In genomic region chr7:43926193-43927043, GRCh38 we compare ENCODE assay signal across 8 cellular contexts. TPM values are rescaled to one million over a fixed set of nuclear protein-coding genes. Genes with fewer than 3 reads are reported as not detected.
DNase-seq lines count a peak whose midpoint lies in the region; ATAC-seq and TF ChIP-seq lines count a peak whose summit lies in the region.

UBE2D4 (plus strand) TSS chr7:43926436; CDS start chr7:43926533, 97 bp downstream.

- peak within 1 kb of the TSS; percentile 75 for H3K4me3 Mint-ChIP-seq in GM23338
- H3K4me3 Mint-ChIP-seq in nephron progenitor cell: peak within 1 kb of the TSS; percentile 86
- H3K4me3 Mint-ChIP-seq in stimulated activated naive CD8-positive, alpha-beta T cell treated with anti-CD3 and anti-CD28 coated beads, Interleukin-15, amount 100 ng/mL, for 72 hours: peak within 1 kb of the TSS; percentile 94 to 97

- peak within 1 kb of the TSS; percentile 84 for H3K4me2 ChIP-seq in GM23338

- ATAC-seq in GM23338: peak; percentile 95
- ATAC-seq in stimulated activated naive CD8-positive, alpha-beta T cell treated with anti-CD3 and anti-CD28 coated beads, Interleukin-15, amount 100 ng/mL, for 72 hours: peak; percentile 95

- no peak within 1 kb of the TSS for H3K27ac Mint-ChIP-seq in GM23338
- no peak within 1 kb of the TSS for H3K27ac Mint-ChIP-seq in nephron progenitor cell
- H3K27ac Mint-ChIP-seq in stimulated activated naive CD8-positive, alpha-beta T cell treated with anti-CD3 and anti-CD28 coated beads, Interleukin-15, amount 100 ng/mL, for 72 hours: peak within 1 kb of the TSS; percentile 87 to 98

- H3K9me3 ChIP-seq in ES-I3 (ENCODE audit: control insufficient read depth, insufficient read depth, low read length): no peaks in the 10 kb centered on the region

- peak; percentile 82 for DNase-seq in GM23338 (ENCODE audit: low spot score)
- DNase-seq in Kasumi-1 (lab: John Stamatoyannopoulos, UW): peak; percentile 82 to 87
- DNase-seq in SHP77 (lab: John Stamatoyannopoulos, UW): peak; percentile 90 to 92
- DNase-seq in activated T-helper 9 cell treated with anti-CD3 and anti-CD28 coated beads, Interleukin-2, amount 50 U/mL, for 16 hours (ENCODE audit: low read depth): peak; percentile 86
- DNase-seq in fibroblast of pulmonary artery (ENCODE audit: low read depth): peak; percentile 65
- DNase-seq in nephron progenitor cell: peak; percentile 78
- DNase-seq in stimulated activated naive CD8-positive, alpha-beta T cell treated with anti-CD3 and anti-CD28 coated beads, Interleukin-15, amount 100 ng/mL, for 72 hours: peak; percentile 89 to 90

- no peaks in the 10 kb centered on the region; the same call in 1 of the 2 replicates for H3K9me2 ChIP-seq in GM23338 (ENCODE audit: insufficient read depth)

- peaks cover 16% of the 10 kb centered on the region for H3K27me3 Mint-ChIP-seq in GM23338 (ENCODE audit: insufficient read depth, low read depth, poor library complexity)
- H3K27me3 Mint-ChIP-seq in nephron progenitor cell (ENCODE audit: low read depth, poor library complexity): peaks cover 33% of the 10 kb centered on the region
- no peaks in the 10 kb centered on the region for H3K27me3 Mint-ChIP-seq in stimulated activated naive CD8-positive, alpha-beta T cell treated with anti-CD3 and anti-CD28 coated beads, Interleukin-15, amount 100 ng/mL, for 72 hours

- peak within 1 kb of the TSS; percentile 99 for H2AFZ ChIP-seq in GM23338

- TF ChIP-seq CTCF in GM23338 (conservative IDR thresholded peaks at IDR 0.05; ENCODE audit: low read depth in 2 of 2) (no peak), fibroblast of pulmonary artery (IDR thresholded peaks at IDR 0.05; ENCODE audit: low read length, missing control alignments) (no peak), nephron progenitor cell (IDR thresholded peaks at IDR 0.05) (no peak)

- H3K4me1 Mint-ChIP-seq in GM23338: peaks cover 3% of the 10 kb centered on the region; the same call in 2 of the 3 replicates
- peaks cover 11% of the 10 kb centered on the region for H3K4me1 Mint-ChIP-seq in nephron progenitor cell
- H3K4me1 Mint-ChIP-seq in stimulated activated naive CD8-positive, alpha-beta T cell treated with anti-CD3 and anti-CD28 coated beads, Interleukin-15, amount 100 ng/mL, for 72 hours: peaks cover 38% of the 10 kb centered on the region

- H3K9me3 Mint-ChIP-seq in GM23338 (no peaks in the 10 kb centered on the region; the same call in 2 of the 3 replicates), nephron progenitor cell (peaks cover 6% of the 10 kb centered on the region)
- no peaks in the 10 kb centered on the region for H3K9me3 Mint-ChIP-seq in stimulated activated naive CD8-positive, alpha-beta T cell treated with anti-CD3 and anti-CD28 coated beads, Interleukin-15, amount 100 ng/mL, for 72 hours

- H3K79me2 ChIP-seq in GM23338 (replicated peaks; ENCODE audit: insufficient read depth): no peaks in the 10 kb centered on the region

- no peaks in the 10 kb centered on the region; the same call in 1 of the 2 replicates for H4K20me1 ChIP-seq in GM23338 (replicated peaks; ENCODE audit: insufficient read depth)

- H3K4me3 ChIP-seq in GM23338 (peak within 1 kb of the TSS; percentile 62), fibroblast of pulmonary artery (replicated peaks; ENCODE audit: low read depth, low read length) (peak within 1 kb of the TSS; percentile 62)

- H3F3A ChIP-seq in GM23338 (replicated peaks; ENCODE audit: low read depth): no peaks in the 10 kb centered on the region; the same call in 1 of the 2 replicates

- H3K36me3 ChIP-seq in ES-I3 (ENCODE audit: insufficient read depth, low read length) (no peaks in the 10 kb centered on the region), GM23338 (ENCODE audit: insufficient read depth) (no peaks in the 10 kb centered on the region)

- peaks cover 30% of the 10 kb centered on the region for H3K27me3 ChIP-seq in GM23338 (ENCODE audit: insufficient read depth)

- no peaks in the 10 kb centered on the region for H3K4me1 ChIP-seq in ES-I3 (ENCODE audit: insufficient read depth, low read length)
- no peaks in the 10 kb centered on the region for H3K4me1 ChIP-seq in GM23338 (ENCODE audit: insufficient read depth)

- peak within 1 kb of the TSS; percentile 70 for H3K9ac ChIP-seq in ES-I3 (ENCODE audit: low read depth, low read length)

- H3K36me3 Mint-ChIP-seq in GM23338 (ENCODE audit: low read depth) (no peaks in the 10 kb centered on the region; the same call in 2 of the 3 replicates), nephron progenitor cell (ENCODE audit: low read depth) (peaks cover 11% of the 10 kb centered on the region)

- H3K27ac ChIP-seq in GM23338 (ENCODE audit: low read depth): no peak within 1 kb of the TSS

TF ChIP-seq in GM23338, 12 proteins besides CTCF, POLR2A, EP300 and RAD21 (continues in another document):
- TF ChIP-seq POLR2AphosphoS5 (IDR thresholded peaks at IDR 0.05; ENCODE audit: low read depth): peak; percentile 86
- TF ChIP-seq NANOG (IDR thresholded peaks at IDR 0.05; ENCODE audit: borderline replicate concordance): no peak
- TF ChIP-seq STAT1 (IDR thresholded peaks at IDR 0.05; ENCODE audit: unreplicated experiment): no peak
- no peak for TF ChIP-seq EZH2 (IDR thresholded peaks at IDR 0.05; ENCODE audit: low read depth, unreplicated experiment)
- peak; percentile 20 for TF ChIP-seq REST (IDR thresholded peaks at IDR 0.05; ENCODE audit: unreplicated experiment)
- TF ChIP-seq ZNF331 (CRISPR knock-in tag; IDR thresholded peaks at IDR 0.05; ENCODE audit: low read depth): no peak
- TF ChIP-seq ZNF114 (CRISPR knock-in tag; IDR thresholded peaks at IDR 0.05): no peak
- TF ChIP-seq ETS1 (IDR thresholded peaks at IDR 0.05): no peak

RNA-seq across cellular contexts. Expression of gene UBE2D4, which starts in this region (rescaled TPM):
- 6.1 and 8.4 TPM in 2 replicates for total RNA-seq in GM23338 (2014; rRNA removed; shearing (Covaris generic))
- 5.8 and 6.1 TPM in 2 replicates for polyA plus RNA-seq in GM23338 (2016; fragmentation: Nextera tagmentation; extraction: Ambion mirVana)

Comparison
In these comparisons a context has a peak if more than half of its experiments do, and no peak if none do; other contexts are left out.
1. H3K27ac Mint-ChIP-seq: peak in stimulated activated naive CD8-positive, alpha-beta T cell treated with anti-CD3 and anti-CD28 coated beads, Interleukin-15, amount 100 ng/mL, for 72 hours (2 of 2); none in GM23338 (single experiment) and nephron progenitor cell (single experiment).
2. Peak in every context shown above with its lines, with median percentiles within 50 percentile points of each other: DNase-seq and H3K4me3 Mint-ChIP-seq.